Comparison of ENCODE assay signal across 1 cellular context in genomic region chr15:24857094-24857437, GRCh38.
TF ChIP-seq lines count a peak whose summit lies in the region.

No MANE protein-coding gene starts in this region.

TF ChIP-seq in IMR-90, 13 proteins besides CTCF, POLR2A, EP300 and RAD21 (continued from another document):
- TF ChIP-seq MXI1 (IDR thresholded peaks at IDR 0.05; ENCODE audit: borderline replicate concordance, low read depth, low read length), result no peak
- no peak for TF ChIP-seq CHD1 (IDR thresholded peaks at IDR 0.05; ENCODE audit: low read depth, low read length)
- TF ChIP-seq SMC3 (IDR thresholded peaks at IDR 0.05; ENCODE audit: low read depth, low read length), result no peak
